ENCODE assay signal across 17 cellular contexts in genomic region chr12:48280572-48280971, GRCh38.
DNase-seq lines count a peak whose midpoint lies in the region; ATAC-seq, FAIRE-seq and TF ChIP-seq lines count a peak whose summit lies in the region.
"Had no signal": no experiment of that assay in that cellular context is flagged by ENCODE, and none has a peak within 500 bp of the region (broad histone marks: within the 10 kb centered on the region; RNA-seq: fewer than 3 reads in every experiment).

No MANE protein-coding gene starts in this region.

- intact Hi-C loops in sciatic nerve (cut with DNase I) = no loop called here

- TF ChIP-seq CTCF in bronchial epithelial cell (IDR thresholded peaks at IDR 0.05; ENCODE audit: insufficient read depth, low read length, severe bottlenecking) (no peak), neutrophil (IDR thresholded peaks at IDR 0.05) (no peak)

- H3K27me3 ChIP-seq in bronchial epithelial cell (ENCODE audit: control insufficient read depth, insufficient read depth, low read length) = no peaks in the 10 kb centered on the region
- H3K27me3 ChIP-seq in neutrophil = no peaks in the 10 kb centered on the region

- DNase-seq in Ammon's horn (ENCODE audit: low spot score) (peak; percentile 35), NCI-H82 (lab: John Stamatoyannopoulos, UW) (peak; percentile 76), bronchial epithelial cell (ENCODE audit: low read depth) (no peak), sciatic nerve (ENCODE audit: low spot score) (no peak)
- DNase-seq: ACHN; C1 segment of cervical spinal cord; CD4-positive, alpha-beta memory T cell; DMS79; GOT3; H9 had no signal

- no peaks in the 10 kb centered on the region for H3K36me3 ChIP-seq in bronchial epithelial cell (ENCODE audit: control insufficient read depth, insufficient read depth, low read length)
- H3K36me3 ChIP-seq in neutrophil = no peaks in the 10 kb centered on the region

- H3K4me3 ChIP-seq in bronchial epithelial cell (ENCODE audit: low read depth, low read length) = no peak overlapping the region
- H3K4me3 ChIP-seq in neutrophil (ENCODE audit: low read depth in 1 of 2, low read length in 1 of 2) = no peak overlapping the region
- H3K4me3 ChIP-seq: GM12878 had no signal

- FAIRE-seq in bronchial epithelial cell (lab: Jason Lieb, UNC) = peak; percentile 62
- FAIRE-seq: GM12878, GM18507, HepG2, HTR-8/SVneo had no signal

- no peaks in the 10 kb centered on the region for H3K9me3 ChIP-seq in neutrophil

- peak overlapping the region; percentile 89 for H3K27ac ChIP-seq in neutrophil

- ATAC-seq in sciatic nerve = no peak
- ATAC-seq in HG02588 (IDR thresholded peaks at IDR 0.05; ENCODE audit: unreplicated experiment) = no peak
- ATAC-seq in GM19023 (IDR thresholded peaks at IDR 0.05; ENCODE audit: unreplicated experiment) = no peak
- ATAC-seq: GM12878, HepG2 had no signal

- H3K4me1 ChIP-seq in neutrophil (ENCODE audit: control insufficient read depth in 1 of 2, insufficient read depth in 1 of 2, low read depth in 1 of 2, low read length in 1 of 2) = peaks cover 62 to 70% of the 10 kb centered on the region in 2 experiments

Comparison
In these comparisons a context has a peak if more than half of its experiments do, and no peak if none do; other contexts are left out.
1. DNase-seq: peak in Ammon's horn (single experiment) and NCI-H82 (single experiment); none in bronchial epithelial cell (single experiment) and sciatic nerve (single experiment).